16 cellular contexts compared by ENCODE assay signal in genomic region chr10:63457576-63457975, GRCh38. TPM values are rescaled to one million over a fixed set of nuclear protein-coding genes. Genes with fewer than 3 reads are reported as not detected.
A peak's percentile ranks its signal among the peaks of the same experiment; 100 is the strongest.
DNase-seq lines count a peak whose midpoint lies in the region; ATAC-seq, FAIRE-seq and TF ChIP-seq lines count a peak whose summit lies in the region.
"Had no signal": no experiment of that assay in that cellular context is flagged by ENCODE, and none has a peak within 500 bp of the region (broad histone marks: within the 10 kb centered on the region; RNA-seq: fewer than 3 reads in every experiment).

No MANE protein-coding gene starts in this region.

- no TSS peak for BruUV-seq in mammary epithelial cell (replicated peaks; lab: Mats Ljungman, UMichigan)

- H3K4me1 ChIP-seq in mammary epithelial cell (ENCODE audit: insufficient read depth, low read length): peaks cover 8% of the 10 kb centered on the region
- H3K4me1 ChIP-seq in breast epithelium: no peaks in the 10 kb centered on the region
- peaks cover 11% of the 10 kb centered on the region for H3K4me1 ChIP-seq in astrocyte (ENCODE audit: insufficient read depth, low read length)

- CTCF ChIA-PET in mammary epithelial cell (lab: Charles Lee; ENCODE audit: low non-redundant PET): no interaction called here
- CTCF ChIA-PET in activated CD4-positive, alpha-beta T cell treated with anti-CD3 and anti-CD28 coated beads, Interleukin-2, amount 10 ng/mL, durations not matched to agents 7 days and 5 days (lab: Charles Lee): no interaction called here

- in situ Hi-C loops in mammary epithelial cell (cut with MboI; ENCODE audit: low sequenced_read_pairs in 2 of 2): no loop called here

- TF ChIP-seq POLR2A in breast epithelium (IDR thresholded peaks at IDR 0.05): no peak

- no peak overlapping the region for H3K9ac ChIP-seq in mammary epithelial cell (ENCODE audit: insufficient read depth, low read length)
- H3K9ac ChIP-seq in astrocyte (ENCODE audit: low read length): no peak overlapping the region

- no peak overlapping the region for H2AFZ ChIP-seq in mammary epithelial cell (ENCODE audit: low read depth, low read length)
- no peak overlapping the region for H2AFZ ChIP-seq in astrocyte (ENCODE audit: low read depth, low read length)

- H3K79me2 ChIP-seq in mammary epithelial cell (ENCODE audit: insufficient read depth, low read length) (peaks cover 95% of the 10 kb centered on the region), astrocyte (ENCODE audit: insufficient read depth, low read length) (peaks cover 89% of the 10 kb centered on the region)

- WGBS in mammary epithelial cell (ENCODE audit: low coverage, missing lambda C conversion rate): 89% methylated on average over 2 of the region's 2 CpGs

- H3K4me1 Mint-ChIP-seq in astrocyte (ENCODE audit: low read depth, unreplicated experiment): peaks cover 13% of the 10 kb centered on the region
- peaks cover 19% of the 10 kb centered on the region for H3K4me1 Mint-ChIP-seq in mesothelial cell of epicardium
- H3K4me1 Mint-ChIP-seq in activated CD4-positive, alpha-beta T cell treated with anti-CD3 and anti-CD28 coated beads, Interleukin-2, amount 10 ng/mL, durations not matched to agents 7 days and 5 days: peaks cover 3% of the 10 kb centered on the region

- no peaks in the 10 kb centered on the region for H3K9me3 Mint-ChIP-seq in astrocyte (ENCODE audit: unreplicated experiment)
- peaks cover 4% of the 10 kb centered on the region for H3K9me3 Mint-ChIP-seq in mesothelial cell of epicardium
- H3K9me3 Mint-ChIP-seq in activated CD4-positive, alpha-beta T cell treated with anti-CD3 and anti-CD28 coated beads, Interleukin-2, amount 10 ng/mL, durations not matched to agents 7 days and 5 days: peaks cover 3% of the 10 kb centered on the region
- H3K9me3 Mint-ChIP-seq: IgD-negative memory B cell had no signal

- H4K20me1 ChIP-seq in mammary epithelial cell (ENCODE audit: insufficient read depth, low read length) (no peaks in the 10 kb centered on the region), astrocyte (ENCODE audit: insufficient read depth, low read length) (peaks cover 22% of the 10 kb centered on the region)

- no peak overlapping the region for H3K4me2 ChIP-seq in mammary epithelial cell (ENCODE audit: insufficient read depth, low read depth, low read length)
- peak overlapping the region; percentile 37 for H3K4me2 ChIP-seq in astrocyte (ENCODE audit: low read length)

- intact Hi-C loops in mammary epithelial cell (cut with micrococcal nuclease): no loop called here
- intact Hi-C loops in breast epithelium (cut with DNase I; ENCODE audit: low total_unique reads): no loop called here

- H3K27me3 Mint-ChIP-seq in astrocyte (ENCODE audit: low read depth, unreplicated experiment) (no peaks in the 10 kb centered on the region), mesothelial cell of epicardium (ENCODE audit: low read depth) (no peaks in the 10 kb centered on the region)
- peaks cover 2% of the 10 kb centered on the region for H3K27me3 Mint-ChIP-seq in activated CD4-positive, alpha-beta T cell treated with anti-CD3 and anti-CD28 coated beads, Interleukin-2, amount 10 ng/mL, durations not matched to agents 7 days and 5 days
- H3K27me3 Mint-ChIP-seq: IgD-negative memory B cell had no signal

- no peak for ATAC-seq in GM21786 (IDR thresholded peaks at IDR 0.05; ENCODE audit: unreplicated experiment)
- ATAC-seq: A549 had no signal

- DNase-seq in mammary epithelial cell (no peak), breast epithelium (ENCODE audit: low spot score in 2 of 2) (no peak), astrocyte (ENCODE audit: low read depth) (no peak), mesothelial cell of epicardium (ENCODE audit: low spot score in 2 of 2, unreplicated experiment in 2 of 2) (no peak)
- no peak for DNase-seq in activated CD4-positive, alpha-beta T cell treated with anti-CD3 and anti-CD28 coated beads, Interleukin-2, amount 10 ng/mL, durations not matched to agents 7 days and 5 days
- no peak for DNase-seq in stimulated activated naive CD4-positive, alpha-beta T cell treated with Interleukin-2 at 50 U/mL for 16 hours (lab: John Stamatoyannopoulos, UW)
- DNase-seq: DMS 273 treated with DMSO at 0.1 percent for 48 hours, GF-D8, MV-4-11, NCI-H1417, NCI-H187 treated with DMSO at 0.1 percent for 48 hours, NCI-H69 had no signal

- FAIRE-seq in astrocyte (lab: Jason Lieb, UNC): peak; percentile 55

- peak overlapping the region; percentile 86 for H3K27ac Mint-ChIP-seq in astrocyte (ENCODE audit: unreplicated experiment)
- peak overlapping the region; percentile 11 for H3K27ac Mint-ChIP-seq in mesothelial cell of epicardium
- no peak overlapping the region for H3K27ac Mint-ChIP-seq in activated CD4-positive, alpha-beta T cell treated with anti-CD3 and anti-CD28 coated beads, Interleukin-2, amount 10 ng/mL, durations not matched to agents 7 days and 5 days

- TF ChIP-seq CTCF in mammary epithelial cell (conservative IDR thresholded peaks at IDR 0.05 in 1 of 2, IDR thresholded peaks at IDR 0.05 in 1 of 2; ENCODE audit: extremely low read depth in 1 of 2, insufficient read depth in 1 of 2, low read depth in 1 of 2, low read length in 2 of 2): no peak
- no peak for TF ChIP-seq CTCF in breast epithelium (IDR thresholded peaks at IDR 0.05)
- TF ChIP-seq CTCF in astrocyte (IDR thresholded peaks at IDR 0.05; ENCODE audit: insufficient read depth, low read depth, low read length): no peak
- TF ChIP-seq CTCF in mesothelial cell of epicardium (IDR thresholded peaks at IDR 0.05; ENCODE audit: unreplicated experiment): no peak

- dilution Hi-C loops in mammary epithelial cell (cut with HindIII; ENCODE audit: low sequenced_read_pairs): no loop called here

- H3K27me3 ChIP-seq in mammary epithelial cell (ENCODE audit: insufficient read depth, low read length): no peaks in the 10 kb centered on the region
- H3K27me3 ChIP-seq in breast epithelium: no peaks in the 10 kb centered on the region
- no peaks in the 10 kb centered on the region for H3K27me3 ChIP-seq in astrocyte (ENCODE audit: insufficient read depth, low read length)

- H3K4me3 Mint-ChIP-seq in astrocyte (ENCODE audit: unreplicated experiment) (no peak overlapping the region), mesothelial cell of epicardium (no peak overlapping the region)
- no peak overlapping the region for H3K4me3 Mint-ChIP-seq in activated CD4-positive, alpha-beta T cell treated with anti-CD3 and anti-CD28 coated beads, Interleukin-2, amount 10 ng/mL, durations not matched to agents 7 days and 5 days
- H3K4me3 Mint-ChIP-seq: IgD-negative memory B cell had no signal

- POLR2A ChIA-PET in activated CD4-positive, alpha-beta T cell treated with anti-CD3 and anti-CD28 coated beads, Interleukin-2, amount 10 ng/mL, durations not matched to agents 7 days and 5 days (lab: Charles Lee): no interaction called here

- H3K9me3 ChIP-seq in mammary epithelial cell (replicated peaks; ENCODE audit: insufficient read depth, low read length) (no peaks in the 10 kb centered on the region), breast epithelium (no peaks in the 10 kb centered on the region), astrocyte (ENCODE audit: insufficient read depth, low read depth, low read length) (no peaks in the 10 kb centered on the region)
- H3K9me3 ChIP-seq: A549 had no signal

- H3K36me3 ChIP-seq in mammary epithelial cell (ENCODE audit: insufficient read depth, low read length) (peaks cover 5% of the 10 kb centered on the region), breast epithelium (no peaks in the 10 kb centered on the region), astrocyte (ENCODE audit: insufficient read depth, low read length) (no peaks in the 10 kb centered on the region)

- no peak overlapping the region for H3K4me3 ChIP-seq in mammary epithelial cell (replicated peaks in 1 of 3; ENCODE audit: insufficient read depth in 1 of 3, low read depth in 2 of 3, low read length in 3 of 3)
- H3K4me3 ChIP-seq in breast epithelium: no peak overlapping the region
- H3K4me3 ChIP-seq in astrocyte (ENCODE audit: insufficient read depth, low read depth, low read length): no peak overlapping the region
- H3K4me3 ChIP-seq: A549 had no signal

- H3K36me3 Mint-ChIP-seq in astrocyte (ENCODE audit: low read depth, unreplicated experiment) (no peaks in the 10 kb centered on the region), mesothelial cell of epicardium (peaks cover under 1% of the 10 kb centered on the region)
- peaks cover 5% of the 10 kb centered on the region for H3K36me3 Mint-ChIP-seq in activated CD4-positive, alpha-beta T cell treated with anti-CD3 and anti-CD28 coated beads, Interleukin-2, amount 10 ng/mL, durations not matched to agents 7 days and 5 days (ENCODE audit: low read depth)
- H3K36me3 Mint-ChIP-seq: IgD-negative memory B cell had no signal

- H3K27ac ChIP-seq in mammary epithelial cell (ENCODE audit: insufficient read depth, low read depth, low read length) (peak overlapping the region; percentile 3), breast epithelium (no peak overlapping the region), astrocyte (ENCODE audit: low read depth, low read length) (no peak overlapping the region)
- H3K27ac ChIP-seq: A549, C4-2B had no signal

RNA-seq across cellular contexts. Expression of gene JMJD1C, which starts 8.2 kb away (rescaled TPM):
- total RNA-seq in mammary epithelial cell (10 to 100 TPM; 57.7 to 80.4 TPM), breast epithelium (100 to 1,000 TPM; 134 to 327 (median 162) TPM), astrocyte (55.4 and 61.0 TPM in 2 replicates), mesothelial cell of epicardium (109 to 117 TPM (median 112 TPM) in 3 replicates)
- 16.9 TPM for polyA plus RNA-seq in mammary epithelial cell
- 36.0 TPM for polyA minus RNA-seq in mammary epithelial cell
- total RNA-seq in activated CD4-positive, alpha-beta T cell treated with anti-CD3 and anti-CD28 coated beads, Interleukin-2, amount 10 ng/mL, durations not matched to agents 7 days and 5 days: 10 to 100 TPM; 57.4 to 62.2 TPM
